2 cellular contexts compared by ENCODE assay signal in the genomic region with DNA sequence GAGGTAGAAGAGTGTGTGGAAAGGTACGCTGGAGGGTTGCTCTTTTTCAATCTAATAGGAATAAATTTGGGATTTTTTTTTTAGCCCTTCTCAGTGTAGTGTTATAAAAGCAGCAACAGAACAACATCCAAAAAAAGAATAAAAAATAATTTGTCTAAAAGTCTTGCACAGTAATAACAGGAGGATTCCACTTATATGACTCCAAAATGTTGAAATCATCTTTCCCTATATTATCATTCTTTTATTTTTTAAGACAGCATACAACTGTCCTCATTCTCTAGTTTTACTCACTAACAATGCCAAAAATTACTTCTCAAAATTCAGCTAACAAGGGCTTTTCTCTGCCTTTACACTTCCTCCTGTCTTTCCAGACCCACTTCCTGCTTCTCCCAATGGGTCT.
TF ChIP-seq lines count a peak whose summit lies in the region.

No MANE protein-coding gene starts in this region.

TF ChIP-seq in SK-N-SH, 30 proteins besides CTCF, POLR2A, EP300 and RAD21:
- TF ChIP-seq ELF1 (IDR thresholded peaks at IDR 0.05) (no peak), MEF2A (IDR thresholded peaks at IDR 0.05; ENCODE audit: borderline replicate concordance, low read depth) (no peak), TEAD4 (IDR thresholded peaks at IDR 0.05; ENCODE audit: borderline replicate concordance, insufficient read depth) (no peak), REST (IDR thresholded peaks at IDR 0.05; ENCODE audit: low read depth, low read length) (no peak), MXI1 (IDR thresholded peaks at IDR 0.05; ENCODE audit: low read depth, low read length) (no peak), POLR2AphosphoS5 (IDR thresholded peaks at IDR 0.05; ENCODE audit: low read depth, low read length) (no peak)
- TF ChIP-seq, protein P1, sequence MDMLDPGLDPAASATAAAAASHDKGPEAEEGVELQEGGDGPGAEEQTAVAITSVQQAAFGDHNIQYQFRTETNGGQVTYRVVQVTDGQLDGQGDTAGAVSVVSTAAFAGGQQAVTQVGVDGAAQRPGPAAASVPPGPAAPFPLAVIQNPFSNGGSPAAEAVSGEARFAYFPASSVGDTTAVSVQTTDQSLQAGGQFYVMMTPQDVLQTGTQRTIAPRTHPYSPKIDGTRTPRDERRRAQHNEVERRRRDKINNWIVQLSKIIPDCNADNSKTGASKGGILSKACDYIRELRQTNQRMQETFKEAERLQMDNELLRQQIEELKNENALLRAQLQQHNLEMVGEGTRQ (IDR thresholded peaks at IDR 0.05; ENCODE audit: borderline replicate concordance, low read depth, low read length), result no peak
- TF ChIP-seq, protein P2, sequence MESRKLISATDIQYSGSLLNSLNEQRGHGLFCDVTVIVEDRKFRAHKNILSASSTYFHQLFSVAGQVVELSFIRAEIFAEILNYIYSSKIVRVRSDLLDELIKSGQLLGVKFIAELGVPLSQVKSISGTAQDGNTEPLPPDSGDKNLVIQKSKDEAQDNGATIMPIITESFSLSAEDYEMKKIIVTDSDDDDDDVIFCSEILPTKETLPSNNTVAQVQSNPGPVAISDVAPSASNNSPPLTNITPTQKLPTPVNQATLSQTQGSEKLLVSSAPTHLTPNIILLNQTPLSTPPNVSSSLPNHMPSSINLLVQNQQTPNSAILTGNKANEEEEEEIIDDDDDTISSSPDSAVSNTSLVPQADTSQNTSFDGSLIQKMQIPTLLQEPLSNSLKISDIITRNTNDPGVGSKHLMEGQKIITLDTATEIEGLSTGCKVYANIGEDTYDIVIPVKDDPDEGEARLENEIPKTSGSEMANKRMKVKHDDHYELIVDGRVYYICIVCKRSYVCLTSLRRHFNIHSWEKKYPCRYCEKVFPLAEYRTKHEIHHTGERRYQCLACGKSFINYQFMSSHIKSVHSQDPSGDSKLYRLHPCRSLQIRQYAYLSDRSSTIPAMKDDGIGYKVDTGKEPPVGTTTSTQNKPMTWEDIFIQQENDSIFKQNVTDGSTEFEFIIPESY (IDR thresholded peaks at IDR 0.05; ENCODE audit: borderline replicate concordance, low read depth), result no peak

TF ChIP-seq in SK-N-SH treated with all-trans-retinoic acid at 6 μM for 48 hours, 23 proteins besides CTCF, POLR2A, EP300 and RAD21:
- TF ChIP-seq ISL1 (CRISPR knock-in tag; IDR thresholded peaks at IDR 0.05) (no peak), ZC3H10 (CRISPR knock-in tag; IDR thresholded peaks at IDR 0.05) (no peak), ZNF565 (CRISPR knock-in tag; conservative IDR thresholded peaks at IDR 0.05; ENCODE audit: low read depth) (no peak), ZNF70 (CRISPR knock-in tag; IDR thresholded peaks at IDR 0.05) (no peak), ARNTL (CRISPR knock-in tag; IDR thresholded peaks at IDR 0.05; ENCODE audit: borderline replicate concordance, low read depth) (no peak), OSR1 (CRISPR knock-in tag; IDR thresholded peaks at IDR 0.05) (no peak)
